In genomic region chr4:38069271-38069760, GRCh38 we compare ENCODE assay signal across 8 cellular contexts.
DNase-seq lines count a peak whose midpoint lies in the region; ATAC-seq and TF ChIP-seq lines count a peak whose summit lies in the region.

No MANE protein-coding gene starts in this region.

- H4K20me1 ChIP-seq in MM.1S (ENCODE audit: insufficient read depth, low read length), result no peaks in the 10 kb centered on the region

- H3K27me3 ChIP-seq in MM.1S (replicated peaks; ENCODE audit: insufficient read depth, low read length) (no peaks in the 10 kb centered on the region), adipocyte (replicated peaks; ENCODE audit: control insufficient read depth, insufficient read depth, low read length) (no peaks in the 10 kb centered on the region)

- H3K9ac ChIP-seq in MM.1S (ENCODE audit: low read length) (0 out of 2 replicates have a peak overlapping the region, but pooled peaks have one; percentile 6), adipocyte (ENCODE audit: low read length) (peak overlapping the region; percentile 9)

- H3K36me3 ChIP-seq in MM.1S (replicated peaks; ENCODE audit: insufficient read depth, low read length) (no peaks in the 10 kb centered on the region), adipocyte (ENCODE audit: control insufficient read depth, insufficient read depth, low read length, severe bottlenecking) (no peaks in the 10 kb centered on the region)

- no peaks in the 10 kb centered on the region for H3K9me2 ChIP-seq in MM.1S (replicated peaks; ENCODE audit: insufficient read depth, low read length)

- H3K4me1 ChIP-seq in MM.1S (ENCODE audit: low read length), result peaks cover 58% of the 10 kb centered on the region
- H3K4me1 ChIP-seq in adipocyte (ENCODE audit: control insufficient read depth, insufficient read depth, low read length), result peaks cover 29% of the 10 kb centered on the region

- 0 out of 2 replicates have a peak, but pooled peaks cover 3% of the 10 kb centered on the region for H3K79me2 ChIP-seq in MM.1S (ENCODE audit: low read length)

- TF ChIP-seq CTCF in MM.1S (IDR thresholded peaks at IDR 0.05; ENCODE audit: low read length), result peak; percentile 75

- no peak for ATAC-seq in HG02588 (IDR thresholded peaks at IDR 0.05; ENCODE audit: unreplicated experiment)
- ATAC-seq in GM21786 (IDR thresholded peaks at IDR 0.05; ENCODE audit: unreplicated experiment), result no peak
- no peak for ATAC-seq in HG03439 (IDR thresholded peaks at IDR 0.05; ENCODE audit: unreplicated experiment)
- no peak for ATAC-seq in GM18861 (IDR thresholded peaks at IDR 0.05; ENCODE audit: unreplicated experiment)

- no peaks in the 10 kb centered on the region for H3K9me3 ChIP-seq in MM.1S (replicated peaks; ENCODE audit: insufficient read depth, low read length)
- no peaks in the 10 kb centered on the region for H3K9me3 ChIP-seq in adipocyte (ENCODE audit: control insufficient read depth, low read length)

- no peaks in the 10 kb centered on the region; the same call in 1 of the 2 replicates for H3F3A ChIP-seq in MM.1S (ENCODE audit: insufficient read depth, low read length)

- H2AFZ ChIP-seq in MM.1S (ENCODE audit: low read length), result no peak overlapping the region

- H3K4me2 ChIP-seq in MM.1S (ENCODE audit: low read depth, low read length), result no peak overlapping the region

- H3K4me3 ChIP-seq in MM.1S (ENCODE audit: low read length) (no peak overlapping the region), adipocyte (ENCODE audit: low read length) (no peak overlapping the region)

- DNase-seq in GF-D8 (lab: John Stamatoyannopoulos, UW) (peak; percentile 29), MM.1S (peak; percentile 67), adipocyte (ENCODE audit: low read depth) (no peak), iPS-NIHi7 (ENCODE audit: extremely low spot score) (peak; percentile 81)

- peak overlapping the region; percentile 16; the same call in 1 of the 2 replicates for H3K27ac ChIP-seq in MM.1S (ENCODE audit: low read length)
